16 cellular contexts compared by ENCODE assay signal in genomic region chr17:281365-281999, GRCh38.
"Had no signal": no experiment of that assay in that cellular context is flagged by ENCODE, and none has a peak within 500 bp of the region (broad histone marks: within the 10 kb centered on the region; RNA-seq: fewer than 3 reads in every experiment).

No MANE protein-coding gene starts in this region.

- H3K4me3 ChIP-seq: body of pancreas, coronary artery, esophagus muscularis mucosa, pancreas, SJSA1, tibial nerve had no signal

- H3K27me3 ChIP-seq: body of pancreas, pancreas, tibial nerve had no signal

- H3K9me3 Mint-ChIP-seq: activated B cell treated with CpG ODN at 0.5 μM for 24 hours; activated naive CD4-positive, alpha-beta T cell treated with anti-CD3 and anti-CD28 coated beads for 36 hours; neural crest cell had no signal

- H3K4me3 Mint-ChIP-seq: activated B cell treated with CpG ODN at 0.5 μM for 24 hours; activated naive CD4-positive, alpha-beta T cell treated with anti-CD3 and anti-CD28 coated beads for 36 hours; neural crest cell had no signal

- H3K4me1 Mint-ChIP-seq: activated B cell treated with CpG ODN at 0.5 μM for 24 hours, neural crest cell had no signal

- ATAC-seq: body of pancreas, pancreas had no signal

- H3K27ac ChIP-seq: coronary artery, pancreas, SJSA1, tibial nerve had no signal

- H3K27me3 Mint-ChIP-seq: activated B cell treated with CpG ODN at 0.5 μM for 24 hours had no signal

- H3K9me3 ChIP-seq: body of pancreas, pancreas, SJSA1, tibial nerve had no signal

- H3K27ac Mint-ChIP-seq: activated B cell treated with CpG ODN at 0.5 μM for 24 hours; activated naive CD4-positive, alpha-beta T cell treated with anti-CD3 and anti-CD28 coated beads for 36 hours had no signal

- H3K36me3 ChIP-seq: SJSA1 had no signal

- H3K4me1 ChIP-seq: esophagus muscularis mucosa, pancreas, SJSA1, tibial nerve had no signal

- DNase-seq: activated B cell treated with CpG ODN at 0.5 μM for 24 hours; activated CD4-positive, alpha-beta T cell treated with anti-CD3 and anti-CD28 coated beads, Interleukin-2, amount 50 U/mL, for 1 hour; activated naive CD4-positive, alpha-beta T cell treated with anti-CD3 and anti-CD28 coated beads for 36 hours; activated T-cell treated with anti-CD3 and anti-CD28 coated beads for 4 hours; central memory CD4-positive, alpha-beta T cell; hippocampal formation; stimulated activated CD4-positive, alpha-beta T cell treated with anti-CD3 and anti-CD28 coated beads, Interleukin-15, amount 100 ng/mL, for 24 hours; stimulated activated CD4-positive, alpha-beta T cell treated with anti-CD3 and anti-CD28 coated beads, Interleukin-4, amount 100 ng/mL, for 1 hour; stimulated activated naive CD4-positive, alpha-beta T cell had no signal
